Comparison of ENCODE assay signal across 17 cellular contexts in genomic region chr3:122169911-122170310, GRCh38. TPM values are rescaled to one million over a fixed set of nuclear protein-coding genes. Genes with fewer than 3 reads are reported as not detected.
"Had no signal": no experiment of that assay in that cellular context is flagged by ENCODE, and none has a peak within 500 bp of the region (broad histone marks: within the 10 kb centered on the region; RNA-seq: fewer than 3 reads in every experiment).

No MANE protein-coding gene starts in this region.

- H3K4me1 ChIP-seq: gastrocnemius medialis, pancreas, right lobe of liver, testis, upper lobe of left lung had no signal

- H3K27ac ChIP-seq: gastrocnemius medialis, pancreas, right lobe of liver, testis, upper lobe of left lung, WERI-Rb-1 had no signal

- ATAC-seq: gastrocnemius medialis; naive thymus-derived CD8-positive, alpha-beta T cell; pancreas; right lobe of liver had no signal

- H3K9me3 ChIP-seq: gastrocnemius medialis, right lobe of liver, testis had no signal

- DNase-seq: activated CD4-positive, alpha-beta T cell treated with anti-CD3 and anti-CD28 coated beads for 1 hour; activated CD4-positive, alpha-beta T cell treated with anti-CD3 and anti-CD28 coated beads, Interleukin-2, amount 50 U/mL, for 48 hours; activated T-cell treated with anti-CD3 and anti-CD28 coated beads for 4 hours; caudate nucleus; gastrocnemius medialis; head of caudate nucleus; mesendoderm; naive thymus-derived CD8-positive, alpha-beta T cell; pancreas; right lobe of liver; stimulated activated CD4-positive, alpha-beta T cell treated with anti-CD3 and anti-CD28 coated beads, Interleukin-4, amount 100 ng/mL, for 4 hours; T-helper 2 cell; testis; upper lobe of left lung; WERI-Rb-1 had no signal

- H3K4me3 ChIP-seq: gastrocnemius medialis, pancreas, right lobe of liver, testis, upper lobe of left lung had no signal

- H3K27me3 ChIP-seq: gastrocnemius medialis, pancreas, right lobe of liver, testis, upper lobe of left lung had no signal

- H3K36me3 ChIP-seq: gastrocnemius medialis, pancreas, right lobe of liver, upper lobe of left lung, WERI-Rb-1 had no signal

RNA-seq across cellular contexts. Expression of gene CASR, which starts 13.6 kb away (rescaled TPM):
- total RNA-seq: dermis microvascular lymphatic vessel endothelial cell; gastrocnemius medialis; lower leg skin; naive thymus-derived CD8-positive, alpha-beta T cell had no signal
- polyA plus RNA-seq: naive thymus-derived CD8-positive, alpha-beta T cell had no signal
